In genomic region chrX:55451125-55451524, GRCh38 we compare ENCODE assay signal across 10 cellular contexts. TPM values are rescaled to one million over a fixed set of nuclear protein-coding genes. Genes with fewer than 3 reads are reported as not detected.
DNase-seq lines count a peak whose midpoint lies in the region; ATAC-seq and TF ChIP-seq lines count a peak whose summit lies in the region.
"Had no signal": no experiment of that assay in that cellular context is flagged by ENCODE, and none has a peak within 500 bp of the region (broad histone marks: within the 10 kb centered on the region; RNA-seq: fewer than 3 reads in every experiment).

No MANE protein-coding gene starts in this region.

- H2BK12ac ChIP-seq in neuronal stem cell (ENCODE audit: low read length), result no peak overlapping the region

- H4K8ac ChIP-seq in neuronal stem cell (ENCODE audit: low read depth, low read length), result no peak overlapping the region

- TF ChIP-seq EP300 in gastroesophageal sphincter (IDR thresholded peaks at IDR 0.05), result no peak

- in situ Hi-C loops in brain microvascular endothelial cell (cut with HindIII; ENCODE audit: low pct_ligation_motif_present, low sequenced_read_pairs), result no loop called here

- CTCF ChIA-PET in activated CD8-positive, alpha-beta memory T cell treated with anti-CD3 and anti-CD28 coated beads, Interleukin-2, amount 10 ng/mL, durations not matched to agents 7 days and 5 days (lab: Charles Lee), result interaction anchor here (1.0 kb wide), 1 partner anchor 38 kb away, joined by 3 read pairs; no protein-coding TSS in a partner anchor

- H3K27me3 ChIP-seq in OCI-LY3 (ENCODE audit: low read depth, low read length), result no peaks in the 10 kb centered on the region
- H3K27me3 ChIP-seq in gastroesophageal sphincter, result no peaks in the 10 kb centered on the region
- H3K27me3 ChIP-seq in stomach smooth muscle (ENCODE audit: control insufficient read depth in 1 of 2, insufficient read depth in 2 of 2, low read length in 2 of 2), result no peaks in the 10 kb centered on the region
- H3K27me3 ChIP-seq in brain microvascular endothelial cell (replicated peaks), result no peaks in the 10 kb centered on the region
- H3K27me3 ChIP-seq in neuronal stem cell (ENCODE audit: control insufficient read depth in 3 of 3, insufficient read depth in 3 of 3, low read depth in 1 of 3, low read length in 3 of 3), result no peaks in the 10 kb centered on the region
- H3K27me3 ChIP-seq: SJSA1 had no signal

- 9 to 64% methylated on average over 1 to 2 of the region's 2 CpGs for WGBS in gastroesophageal sphincter (ENCODE audit: low coverage in 1 of 2), 2 donors
- no CpG with 5 or more reads among the region's 2 CpGs for WGBS in neuronal stem cell (ENCODE audit: extremely low coverage in 2 of 2, insufficient read length in 2 of 2, insufficient replicate concordance in 1 of 2), 2 donors

- H3K9ac ChIP-seq in OCI-LY3 (ENCODE audit: low read length) (no peak overlapping the region; the same call in 1 of the 2 replicates), stomach smooth muscle (ENCODE audit: low read length in 2 of 2) (peak overlapping the region; percentile 68 to 78), neuronal stem cell (ENCODE audit: low read depth, low read length, poor library complexity) (no peak overlapping the region)

- peak overlapping the region; percentile 88 for H3K4me2 ChIP-seq in OCI-LY3 (ENCODE audit: low read length)
- H3K4me2 ChIP-seq in neuronal stem cell (ENCODE audit: insufficient read depth, low read length, poor library complexity, severe bottlenecking), result no peak overlapping the region

- H3K27ac ChIP-seq in OCI-LY3 (ENCODE audit: low read length), result no peak overlapping the region
- H3K27ac ChIP-seq in gastroesophageal sphincter, result peak overlapping the region in 3 of 4 donors; percentile 83 to 88 (median 85)
- peak overlapping the region; percentile 69 for H3K27ac ChIP-seq in stomach smooth muscle (ENCODE audit: low read length)
- H3K27ac ChIP-seq in brain microvascular endothelial cell, result no peak overlapping the region
- H3K27ac ChIP-seq in neuronal stem cell (replicated peaks; ENCODE audit: low read length), result no peak overlapping the region
- H3K27ac ChIP-seq: C4-2B, SJSA1 had no signal

- peaks cover 12% of the 10 kb centered on the region for H3K4me1 Mint-ChIP-seq in activated CD8-positive, alpha-beta memory T cell treated with anti-CD3 and anti-CD28 coated beads, Interleukin-2, amount 10 ng/mL, durations not matched to agents 7 days and 5 days

- H3K23ac ChIP-seq in neuronal stem cell (ENCODE audit: low read depth, low read length, poor library complexity), result no peak overlapping the region

- no peak overlapping the region for H3K4ac ChIP-seq in neuronal stem cell (ENCODE audit: low read length)

- H3K4me1 ChIP-seq in OCI-LY3 (ENCODE audit: low read length) (0 out of 2 replicates have a peak, but pooled peaks cover 10% of the 10 kb centered on the region), gastroesophageal sphincter (peaks cover 0 to 7% (median 0%) of the 10 kb centered on the region in 3 donors), stomach smooth muscle (ENCODE audit: control insufficient read depth, insufficient read depth, low read length) (no peaks in the 10 kb centered on the region), neuronal stem cell (ENCODE audit: control insufficient read depth in 2 of 2, insufficient read depth in 1 of 2, low read depth in 1 of 2, low read length in 2 of 2) (no peaks in the 10 kb centered on the region)
- H3K4me1 ChIP-seq: SJSA1 had no signal

- H3K27me3 Mint-ChIP-seq in activated CD8-positive, alpha-beta memory T cell treated with anti-CD3 and anti-CD28 coated beads, Interleukin-2, amount 10 ng/mL, durations not matched to agents 7 days and 5 days, result peaks cover under 1% of the 10 kb centered on the region

- H3K4me3 Mint-ChIP-seq in activated CD8-positive, alpha-beta memory T cell treated with anti-CD3 and anti-CD28 coated beads, Interleukin-2, amount 10 ng/mL, durations not matched to agents 7 days and 5 days, result peak overlapping the region; percentile 92

- H2AFZ ChIP-seq in OCI-LY3 (ENCODE audit: low read depth, low read length), result peak overlapping the region; percentile 81; the same call in 1 of the 2 replicates
- H2AFZ ChIP-seq in neuronal stem cell (ENCODE audit: low read length), result no peak overlapping the region

- no peaks in the 10 kb centered on the region for H3K79me1 ChIP-seq in neuronal stem cell (ENCODE audit: low read depth, low read length)

- H3K4me3 ChIP-seq in OCI-LY3 (ENCODE audit: low read length) (peak overlapping the region; percentile 88), gastroesophageal sphincter (peak overlapping the region; percentile 62 to 68), stomach smooth muscle (ENCODE audit: low read length in 2 of 2) (peak overlapping the region; percentile 64 to 80), brain microvascular endothelial cell (ENCODE audit: low read depth, low read length) (no peak overlapping the region), neuronal stem cell (ENCODE audit: low read length in 2 of 2) (no peak overlapping the region)

- H4K20me1 ChIP-seq in OCI-LY3 (ENCODE audit: insufficient read depth, low read length), result no peaks in the 10 kb centered on the region

- TF ChIP-seq CTCF in OCI-LY3 (IDR thresholded peaks at IDR 0.05; ENCODE audit: low read depth, low read length), result no peak
- no peak for TF ChIP-seq CTCF in gastroesophageal sphincter (IDR thresholded peaks at IDR 0.05)
- TF ChIP-seq CTCF in brain microvascular endothelial cell (IDR thresholded peaks at IDR 0.05; ENCODE audit: low read depth, low read length, missing control alignments), result no peak

- no peak overlapping the region for H2BK15ac ChIP-seq in neuronal stem cell (ENCODE audit: low read length)

- H3K36me3 ChIP-seq in OCI-LY3 (replicated peaks; ENCODE audit: low read depth, low read length), result no peaks in the 10 kb centered on the region
- H3K36me3 ChIP-seq in gastroesophageal sphincter, result no peaks in the 10 kb centered on the region
- H3K36me3 ChIP-seq in stomach smooth muscle (ENCODE audit: control insufficient read depth in 2 of 2, insufficient read depth in 2 of 2, low read length in 2 of 2), result no peaks in the 10 kb centered on the region
- no peaks in the 10 kb centered on the region for H3K36me3 ChIP-seq in brain microvascular endothelial cell (replicated peaks)
- no peaks in the 10 kb centered on the region for H3K36me3 ChIP-seq in neuronal stem cell (replicated peaks in 1 of 2; ENCODE audit: control insufficient read depth in 2 of 2, insufficient read depth in 2 of 2, low read length in 2 of 2)
- H3K36me3 ChIP-seq: SJSA1 had no signal

- H3K9me3 ChIP-seq in OCI-LY3 (ENCODE audit: insufficient read depth, low read length) (no peaks in the 10 kb centered on the region), gastroesophageal sphincter (no peaks in the 10 kb centered on the region), stomach smooth muscle (ENCODE audit: control insufficient read depth in 2 of 2, low read length in 2 of 2) (no peaks in the 10 kb centered on the region), neuronal stem cell (replicated peaks in 1 of 2; ENCODE audit: control insufficient read depth in 2 of 2, insufficient read depth in 1 of 2, low read depth in 1 of 2, low read length in 2 of 2) (no peaks in the 10 kb centered on the region)
- H3K9me3 ChIP-seq: SJSA1 had no signal

- H3K9me3 Mint-ChIP-seq in activated CD8-positive, alpha-beta memory T cell treated with anti-CD3 and anti-CD28 coated beads, Interleukin-2, amount 10 ng/mL, durations not matched to agents 7 days and 5 days (ENCODE audit: low read depth), result no peaks in the 10 kb centered on the region

- no peak overlapping the region for H2BK120ac ChIP-seq in neuronal stem cell (ENCODE audit: low read depth, low read length)

- H3K27ac Mint-ChIP-seq in activated CD8-positive, alpha-beta memory T cell treated with anti-CD3 and anti-CD28 coated beads, Interleukin-2, amount 10 ng/mL, durations not matched to agents 7 days and 5 days, result no peak overlapping the region

- H2AK5ac ChIP-seq in neuronal stem cell (ENCODE audit: low read depth, low read length), result no peak overlapping the region

- peaks cover 13% of the 10 kb centered on the region for H3K79me2 ChIP-seq in OCI-LY3 (ENCODE audit: low read length)

- no peak for TF ChIP-seq POLR2A in gastroesophageal sphincter (IDR thresholded peaks at IDR 0.05)

- H3K14ac ChIP-seq in neuronal stem cell (ENCODE audit: low read length), result no peak overlapping the region

- DNase-seq in activated CD8-positive, alpha-beta memory T cell treated with anti-CD3 and anti-CD28 coated beads, Interleukin-2, amount 10 ng/mL, durations not matched to agents 7 days and 5 days, result no peak
- DNase-seq in activated CD8-positive, alpha-beta memory T cell treated with anti-CD3 and anti-CD28 coated beads, Interleukin-2, amount 50 U/mL, for 48 hours, result no peak
- DNase-seq in brain microvascular endothelial cell (no peak), neuronal stem cell (ENCODE audit: low spot score) (no peak), D341Med (ENCODE audit: low spot score) (no peak)

- no peak for ATAC-seq in activated CD8-positive, alpha-beta memory T cell treated with anti-CD3 and anti-CD28 coated beads, Interleukin-2, amount 10 ng/mL, durations not matched to agents 7 days and 5 days
- no peak for ATAC-seq in gastroesophageal sphincter

- no peak overlapping the region for H3K18ac ChIP-seq in neuronal stem cell (ENCODE audit: low read length)

- no peak overlapping the region for H2BK5ac ChIP-seq in neuronal stem cell (ENCODE audit: low read length)

- no peak overlapping the region for H4K91ac ChIP-seq in neuronal stem cell (ENCODE audit: low read depth, low read length, poor library complexity)

- no peaks in the 10 kb centered on the region for H3K36me3 Mint-ChIP-seq in activated CD8-positive, alpha-beta memory T cell treated with anti-CD3 and anti-CD28 coated beads, Interleukin-2, amount 10 ng/mL, durations not matched to agents 7 days and 5 days

RNA-seq across cellular contexts. Expression of gene MAGEH1, which starts 0.8 kb away (rescaled TPM):
- 10 to 100 TPM; 14.6 to 17.9 TPM for total RNA-seq in activated CD8-positive, alpha-beta memory T cell treated with anti-CD3 and anti-CD28 coated beads, Interleukin-2, amount 10 ng/mL, durations not matched to agents 7 days and 5 days
- 10 to 100 TPM; 21.8 to 32.7 (median 25.6) TPM for total RNA-seq in gastroesophageal sphincter
- polyA plus RNA-seq in neuronal stem cell (2013, experiment 1 of 2), result 35.4 TPM
- polyA plus RNA-seq in neuronal stem cell (2013, experiment 2 of 2), result 35.3 TPM

RNA-seq across cellular contexts. Expression of gene USP51, which starts 38.5 kb away (rescaled TPM):
- total RNA-seq in activated CD8-positive, alpha-beta memory T cell treated with anti-CD3 and anti-CD28 coated beads, Interleukin-2, amount 10 ng/mL, durations not matched to agents 7 days and 5 days, result under 1 TPM; 0.82 to 0.88 TPM
- total RNA-seq in gastroesophageal sphincter, result 1 to 10 TPM; 1.4 to 2.3 (median 1.6) TPM
- polyA plus RNA-seq in neuronal stem cell (2013, experiment 1 of 2), result 6.8 TPM
- 7.4 TPM for polyA plus RNA-seq in neuronal stem cell (2013, experiment 2 of 2)

Comparison
In these comparisons a context has a peak if more than half of its experiments do, and no peak if none do; other contexts are left out.
1. H3K27ac ChIP-seq: peak in gastroesophageal sphincter (3 of 4) and stomach smooth muscle (single experiment); none in OCI-LY3 (single experiment), brain microvascular endothelial cell (single experiment) and neuronal stem cell (single experiment).
2. H3K4me3 ChIP-seq: peak in OCI-LY3 (single experiment), gastroesophageal sphincter (2 of 2) and stomach smooth muscle (2 of 2); none in brain microvascular endothelial cell (single experiment) and neuronal stem cell (0 of 2).
3. H3K9ac ChIP-seq: peak in stomach smooth muscle (2 of 2); none in OCI-LY3 (single experiment) and neuronal stem cell (single experiment).